ENCODE assay signal across 1 cellular context in genomic region chr11:60316317-60316716, GRCh38.
TF ChIP-seq lines count a peak whose summit lies in the region.

No MANE protein-coding gene starts in this region.

TF ChIP-seq in HepG2, 621 proteins besides CTCF, POLR2A, EP300 and RAD21:
- TF ChIP-seq MXD1 (CRISPR knock-in tag; IDR thresholded peaks at IDR 0.05) (no peak), ZBED4 (CRISPR knock-in tag; IDR thresholded peaks at IDR 0.05; ENCODE audit: borderline replicate concordance) (no peak)
TF ChIP-seq in HepG2: peak in this region for 0.
